Comparison of ENCODE assay signal across 23 cellular contexts in the genomic region with DNA sequence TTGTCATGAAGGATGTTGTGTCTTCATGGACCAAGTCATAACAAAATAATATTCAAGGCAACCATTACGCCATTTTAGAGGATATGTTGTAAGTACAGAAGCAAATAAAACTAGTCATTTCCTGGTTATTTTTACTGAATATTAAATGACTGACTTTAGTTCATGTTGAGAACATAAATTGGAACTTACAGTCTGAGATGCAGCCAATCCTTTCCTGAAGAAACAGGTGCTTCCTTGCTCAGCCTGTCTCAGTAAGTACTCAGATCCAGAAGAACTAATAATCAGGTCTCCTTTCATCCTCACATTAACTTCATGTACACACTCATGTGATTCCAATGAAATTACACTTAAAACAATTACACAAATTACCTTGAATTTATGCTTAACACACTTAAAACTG.
"Had no signal": no experiment of that assay in that cellular context is flagged by ENCODE, and none has a peak within 500 bp of the region (broad histone marks: within the 10 kb centered on the region; RNA-seq: fewer than 3 reads in every experiment).

No MANE protein-coding gene starts in this region.

- H3K36me3 ChIP-seq: colonic mucosa, gastroesophageal sphincter, pancreas, right lobe of liver, stomach, vagina had no signal

- H3K4me1 Mint-ChIP-seq: activated T-helper 17 cell treated with anti-CD3 and anti-CD28 coated beads, Interleukin-2, amount 50 U/mL, for 72 hours; central memory CD8-positive, alpha-beta T cell; memory B cell; naive B cell; stimulated activated effector memory CD8-positive, alpha-beta T cell treated with anti-CD3 and anti-CD28 coated beads, Interleukin-12 subunit alpha, Interleukin-12 subunit beta, amount 100 ng/mL, for 72 hours had no signal

- ATAC-seq: activated CD8-positive, alpha-beta T cell treated with anti-CD3 and anti-CD28 coated beads for 36 hours; activated T-helper 17 cell treated with anti-CD3 and anti-CD28 coated beads, Interleukin-2, amount 50 U/mL, for 72 hours; body of pancreas; gastroesophageal sphincter; mucosa of descending colon; pancreas; right lobe of liver; stimulated activated effector memory CD8-positive, alpha-beta T cell treated with anti-CD3 and anti-CD28 coated beads, Interleukin-12 subunit alpha, Interleukin-12 subunit beta, amount 100 ng/mL, for 72 hours had no signal

- H3K27ac ChIP-seq: body of pancreas, colonic mucosa, pancreas, right lobe of liver, stomach, vagina had no signal

- H3K4me1 ChIP-seq: body of pancreas, colonic mucosa, pancreas, right lobe of liver, vagina had no signal

- H3K4me3 ChIP-seq: body of pancreas, colonic mucosa, gastroesophageal sphincter, mucosa of descending colon, pancreas, right lobe of liver, stomach, vagina had no signal

- H3K27ac Mint-ChIP-seq: activated CD4-positive, alpha-beta T cell treated with anti-CD3 and anti-CD28 coated beads, Interleukin-2, amount 10 ng/mL, durations not matched to agents 24 days and 14 days; activated CD8-positive, alpha-beta T cell treated with anti-CD3 and anti-CD28 coated beads for 36 hours; activated naive CD8-positive, alpha-beta T cell treated with anti-CD3 and anti-CD28 coated beads for 36 hours; activated T-helper 17 cell treated with anti-CD3 and anti-CD28 coated beads, Interleukin-2, amount 50 U/mL, for 72 hours; memory B cell; naive B cell; stimulated activated effector memory CD8-positive, alpha-beta T cell treated with anti-CD3 and anti-CD28 coated beads, Interleukin-12 subunit alpha, Interleukin-12 subunit beta, amount 100 ng/mL, for 72 hours had no signal

- H3K36me3 Mint-ChIP-seq: activated naive CD8-positive, alpha-beta T cell treated with anti-CD3 and anti-CD28 coated beads for 36 hours; memory B cell; naive B cell; stimulated activated effector memory CD8-positive, alpha-beta T cell treated with anti-CD3 and anti-CD28 coated beads, Interleukin-12 subunit alpha, Interleukin-12 subunit beta, amount 100 ng/mL, for 72 hours had no signal

- DNase-seq: activated CD4-positive, alpha-beta T cell treated with anti-CD3 and anti-CD28 coated beads, Interleukin-2, amount 10 ng/mL, durations not matched to agents 24 days and 14 days; activated CD8-positive, alpha-beta T cell treated with anti-CD3 and anti-CD28 coated beads for 36 hours; activated naive CD4-positive, alpha-beta T cell; activated naive CD8-positive, alpha-beta T cell treated with anti-CD3 and anti-CD28 coated beads for 36 hours; activated T-cell treated with anti-CD3 and anti-CD28 coated beads, Interleukin-2, amount 50 U/mL, for 1 hour; amygdala; body of pancreas; colonic mucosa; mucosa of descending colon; naive B cell; pancreas; right lobe of liver; small intestine; stimulated activated CD4-positive, alpha-beta T cell treated with anti-CD3 and anti-CD28 coated beads, Interleukin-4, amount 100 ng/mL, for 1 hour; stomach; T1000; trophoblast cell had no signal

- H3K9me3 ChIP-seq: body of pancreas, colonic mucosa, gastroesophageal sphincter, mucosa of descending colon, pancreas, right lobe of liver, stomach, vagina had no signal

- H3K27me3 ChIP-seq: body of pancreas, colonic mucosa, gastroesophageal sphincter, pancreas, right lobe of liver, stomach, vagina had no signal

- H3K4me3 Mint-ChIP-seq: activated CD4-positive, alpha-beta T cell treated with anti-CD3 and anti-CD28 coated beads, Interleukin-2, amount 10 ng/mL, durations not matched to agents 24 days and 14 days; activated CD8-positive, alpha-beta T cell treated with anti-CD3 and anti-CD28 coated beads for 36 hours; activated naive CD8-positive, alpha-beta T cell treated with anti-CD3 and anti-CD28 coated beads for 36 hours; activated T-helper 17 cell treated with anti-CD3 and anti-CD28 coated beads, Interleukin-2, amount 50 U/mL, for 72 hours; central memory CD8-positive, alpha-beta T cell; memory B cell; naive B cell; stimulated activated effector memory CD8-positive, alpha-beta T cell treated with anti-CD3 and anti-CD28 coated beads, Interleukin-12 subunit alpha, Interleukin-12 subunit beta, amount 100 ng/mL, for 72 hours had no signal

- H3K27me3 Mint-ChIP-seq: activated CD4-positive, alpha-beta T cell treated with anti-CD3 and anti-CD28 coated beads, Interleukin-2, amount 10 ng/mL, durations not matched to agents 24 days and 14 days; activated CD8-positive, alpha-beta T cell treated with anti-CD3 and anti-CD28 coated beads for 36 hours; activated naive CD8-positive, alpha-beta T cell treated with anti-CD3 and anti-CD28 coated beads for 36 hours; activated T-helper 17 cell treated with anti-CD3 and anti-CD28 coated beads, Interleukin-2, amount 50 U/mL, for 72 hours; central memory CD8-positive, alpha-beta T cell; memory B cell; naive B cell had no signal

- H3K9me3 Mint-ChIP-seq: activated CD4-positive, alpha-beta T cell treated with anti-CD3 and anti-CD28 coated beads, Interleukin-2, amount 10 ng/mL, durations not matched to agents 24 days and 14 days; activated naive CD8-positive, alpha-beta T cell treated with anti-CD3 and anti-CD28 coated beads for 36 hours; activated T-helper 17 cell treated with anti-CD3 and anti-CD28 coated beads, Interleukin-2, amount 50 U/mL, for 72 hours; naive B cell had no signal
